ENCODE assay signal across 1 cellular context in the genomic region with DNA sequence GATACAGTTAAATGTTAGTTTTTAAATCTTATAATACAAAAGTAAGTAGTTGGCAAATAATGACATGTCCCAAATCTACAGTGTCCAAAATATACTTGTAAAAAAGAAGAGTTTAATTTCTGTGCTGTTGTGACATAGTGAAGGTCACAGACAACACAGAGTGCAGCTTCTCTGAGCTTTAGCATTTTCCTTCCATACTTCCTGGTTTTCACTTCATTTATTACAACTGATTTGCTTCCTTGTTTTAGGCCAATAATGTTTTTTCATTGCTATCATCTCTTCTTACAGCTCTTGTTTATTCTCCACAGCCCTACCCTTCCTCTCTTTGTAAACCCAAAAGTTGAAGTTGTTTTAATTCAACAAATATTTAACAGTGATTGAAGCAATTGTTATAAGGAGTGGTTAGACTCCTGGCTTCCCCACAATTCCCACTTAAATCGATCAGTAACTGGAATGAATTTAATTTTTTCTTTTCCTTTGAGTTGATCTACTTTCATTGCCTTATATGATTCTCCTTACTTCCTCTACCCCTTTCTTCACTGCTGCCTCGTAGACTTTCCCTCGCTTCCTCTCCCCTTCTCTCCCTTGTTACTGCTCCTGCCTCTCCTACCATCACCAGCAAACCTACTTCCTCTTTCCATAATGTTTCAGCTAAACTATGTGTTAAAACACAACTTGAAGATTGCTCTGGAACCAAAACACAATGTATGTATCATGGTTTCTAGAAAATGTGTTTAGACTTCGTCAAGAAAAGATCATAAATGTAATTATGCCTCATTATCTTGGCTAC.
TF ChIP-seq lines count a peak whose summit lies in the region.

No MANE protein-coding gene starts in this region.

TF ChIP-seq in H1, 55 proteins besides CTCF, POLR2A, EP300 and RAD21:
- TF ChIP-seq MAX (IDR thresholded peaks at IDR 0.05) (no peak), JUND (IDR thresholded peaks at IDR 0.05; ENCODE audit: low read length) (no peak), EZH2 (IDR thresholded peaks at IDR 0.05; ENCODE audit: low read depth, low read length, severe bottlenecking) (no peak), SIN3A (conservative IDR thresholded peaks at IDR 0.05 in 1 of 2, IDR thresholded peaks at IDR 0.05 in 1 of 2; ENCODE audit: low read depth in 1 of 2, low read length in 2 of 2) (no peak), ASH2L (IDR thresholded peaks at IDR 0.05; ENCODE audit: low read length) (no peak), SAP30 (IDR thresholded peaks at IDR 0.05; ENCODE audit: insufficient read depth, insufficient replicate concordance, low read length) (no peak), E2F6 (IDR thresholded peaks at IDR 0.05) (no peak), SP2 (IDR thresholded peaks at IDR 0.05; ENCODE audit: low read length) (no peak), SRF (IDR thresholded peaks at IDR 0.05; ENCODE audit: low read depth, low read length) (no peak), CREB1 (IDR thresholded peaks at IDR 0.05) (no peak), RNF2 (IDR thresholded peaks at IDR 0.05; ENCODE audit: borderline replicate concordance, low read depth, low read length, missing control alignments, poor library complexity, severe bottlenecking) (no peak), SIX5 (IDR thresholded peaks at IDR 0.05; ENCODE audit: low read depth, low read length) (no peak), CTBP2 (IDR thresholded peaks at IDR 0.05; ENCODE audit: borderline replicate concordance, insufficient read depth, insufficient read length, low read length) (no peak), GTF2F1 (IDR thresholded peaks at IDR 0.05; ENCODE audit: borderline replicate concordance, low read depth, low read length) (no peak), ATF3 (IDR thresholded peaks at IDR 0.05; ENCODE audit: insufficient read depth, low read depth, low read length) (no peak), FOSL1 (IDR thresholded peaks at IDR 0.05; ENCODE audit: insufficient read depth, low read depth, low read length) (no peak), ZNF274 (IDR thresholded peaks at IDR 0.05; ENCODE audit: borderline replicate concordance, extremely low read depth, low read length) (no peak), BRCA1 (IDR thresholded peaks at IDR 0.05; ENCODE audit: low read depth, low read length) (no peak), SP4 (IDR thresholded peaks at IDR 0.05; ENCODE audit: low read length) (no peak), CHD2 (IDR thresholded peaks at IDR 0.05; ENCODE audit: low read length) (no peak)
